2 cellular contexts compared by ENCODE assay signal in genomic region chr5:142366007-142366406, GRCh38.
A peak's percentile ranks its signal among the peaks of the same experiment; 100 is the strongest.
TF ChIP-seq lines count a peak whose summit lies in the region.

No MANE protein-coding gene starts in this region.

TF ChIP-seq in K562, 482 proteins besides CTCF, POLR2A, EP300 and RAD21:
- TF ChIP-seq DEAF1 (CRISPR knock-in tag; IDR thresholded peaks at IDR 0.05), result no peak
- no peak for TF ChIP-seq ZBTB7A (IDR thresholded peaks at IDR 0.05; ENCODE audit: borderline replicate concordance, control insufficient read depth, low read depth, low read length)
- no peak for TF ChIP-seq ZHX1 (conservative IDR thresholded peaks at IDR 0.05; ENCODE audit: low read length)
- no peak for TF ChIP-seq GMEB1 (CRISPR knock-in tag; IDR thresholded peaks at IDR 0.05)
- no peak for TF ChIP-seq HDAC2 (IDR thresholded peaks at IDR 0.05)
- TF ChIP-seq STAT5A (IDR thresholded peaks at IDR 0.05; ENCODE audit: borderline replicate concordance, low read length), result no peak
- no peak for TF ChIP-seq LEF1 (IDR thresholded peaks at IDR 0.05)
- TF ChIP-seq ZEB2 (IDR thresholded peaks at IDR 0.05), result no peak
- TF ChIP-seq RBM25 (IDR thresholded peaks at IDR 0.05; ENCODE audit: low read depth, low read length, severe bottlenecking), result peak; percentile 35
TF ChIP-seq in K562: peak in this region for 1.

TF ChIP-seq in HEK293T, 16 proteins besides CTCF, POLR2A, EP300 and RAD21:
- no peak for TF ChIP-seq HDGF (IDR thresholded peaks at IDR 0.05; ENCODE audit: borderline replicate concordance)
- no peak for TF ChIP-seq TARDBP (IDR thresholded peaks at IDR 0.05)
TF ChIP-seq in HEK293T: peak in this region for 0.
